Comparison of ENCODE assay signal across 1 cellular context in the genomic region with DNA sequence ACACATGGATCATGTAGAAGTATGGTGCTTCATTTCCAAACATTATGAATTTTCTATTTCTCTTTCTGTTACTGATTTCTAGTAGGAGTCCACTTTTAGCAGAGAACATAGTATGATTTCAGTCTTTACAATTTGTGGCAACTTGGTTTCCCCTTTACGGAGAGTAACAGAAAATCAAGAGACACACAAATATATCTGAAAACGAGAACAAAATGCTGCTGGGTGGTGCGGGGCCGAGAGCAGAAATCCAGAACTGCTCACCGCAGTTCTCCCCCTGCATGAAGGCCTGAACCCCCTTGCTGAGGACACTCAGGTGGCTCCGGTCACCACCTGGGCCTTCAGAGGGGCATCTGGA.
TF ChIP-seq lines count a peak whose summit lies in the region.

No MANE protein-coding gene starts in this region.

TF ChIP-seq in WTC11, 78 proteins besides CTCF, POLR2A, EP300 and RAD21 (continued from another document):
- TF ChIP-seq, protein P1, sequence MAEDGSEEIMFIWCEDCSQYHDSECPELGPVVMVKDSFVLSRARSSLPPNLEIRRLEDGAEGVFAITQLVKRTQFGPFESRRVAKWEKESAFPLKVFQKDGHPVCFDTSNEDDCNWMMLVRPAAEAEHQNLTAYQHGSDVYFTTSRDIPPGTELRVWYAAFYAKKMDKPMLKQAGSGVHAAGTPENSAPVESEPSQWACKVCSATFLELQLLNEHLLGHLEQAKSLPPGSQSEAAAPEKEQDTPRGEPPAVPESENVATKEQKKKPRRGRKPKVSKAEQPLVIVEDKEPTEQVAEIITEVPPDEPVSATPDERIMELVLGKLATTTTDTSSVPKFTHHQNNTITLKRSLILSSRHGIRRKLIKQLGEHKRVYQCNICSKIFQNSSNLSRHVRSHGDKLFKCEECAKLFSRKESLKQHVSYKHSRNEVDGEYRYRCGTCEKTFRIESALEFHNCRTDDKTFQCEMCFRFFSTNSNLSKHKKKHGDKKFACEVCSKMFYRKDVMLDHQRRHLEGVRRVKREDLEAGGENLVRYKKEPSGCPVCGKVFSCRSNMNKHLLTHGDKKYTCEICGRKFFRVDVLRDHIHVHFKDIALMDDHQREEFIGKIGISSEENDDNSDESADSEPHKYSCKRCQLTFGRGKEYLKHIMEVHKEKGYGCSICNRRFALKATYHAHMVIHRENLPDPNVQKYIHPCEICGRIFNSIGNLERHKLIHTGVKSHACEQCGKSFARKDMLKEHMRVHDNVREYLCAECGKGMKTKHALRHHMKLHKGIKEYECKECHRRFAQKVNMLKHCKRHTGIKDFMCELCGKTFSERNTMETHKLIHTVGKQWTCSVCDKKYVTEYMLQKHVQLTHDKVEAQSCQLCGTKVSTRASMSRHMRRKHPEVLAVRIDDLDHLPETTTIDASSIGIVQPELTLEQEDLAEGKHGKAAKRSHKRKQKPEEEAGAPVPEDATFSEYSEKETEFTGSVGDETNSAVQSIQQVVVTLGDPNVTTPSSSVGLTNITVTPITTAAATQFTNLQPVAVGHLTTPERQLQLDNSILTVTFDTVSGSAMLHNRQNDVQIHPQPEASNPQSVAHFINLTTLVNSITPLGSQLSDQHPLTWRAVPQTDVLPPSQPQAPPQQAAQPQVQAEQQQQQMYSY (CRISPR knock-in tag; IDR thresholded peaks at IDR 0.05) = no peak
- TF ChIP-seq RELA (CRISPR knock-in tag; IDR thresholded peaks at IDR 0.05; ENCODE audit: borderline replicate concordance) (no peak), HMGA2 (CRISPR knock-in tag; IDR thresholded peaks at IDR 0.05) (no peak), SMAD4 (CRISPR knock-in tag; IDR thresholded peaks at IDR 0.05) (no peak)
TF ChIP-seq in WTC11: peak in this region for 0.
